29 cellular contexts compared by ENCODE assay signal in genomic region chr13:33662392-33662791, GRCh38.
"Had no signal": no experiment of that assay in that cellular context is flagged by ENCODE, and none has a peak within 500 bp of the region (broad histone marks: within the 10 kb centered on the region; RNA-seq: fewer than 3 reads in every experiment).

No MANE protein-coding gene starts in this region.

- FAIRE-seq: colon, endometrium, endothelial cell of umbilical vein, frontal cortex had no signal

- H3K27ac ChIP-seq: colonic mucosa, coronary artery, dorsolateral prefrontal cortex, epithelial cell of prostate, esophagus muscularis mucosa, esophagus squamous epithelium, foreskin keratinocyte, gastrocnemius medialis, gastroesophageal sphincter, heart left ventricle, heart right ventricle had no signal

- H3K4me3 Mint-ChIP-seq: dendritic cell treated with granulocyte-macrophage colony-stimulating factor and Interleukin-4, amounts not matched to agents 40 ng/mL and 50 ng/mL, for 4 days; effector memory CD8-positive, alpha-beta T cell; endodermal cell had no signal

- H3K27me3 ChIP-seq: colonic mucosa, dorsolateral prefrontal cortex, esophagus muscularis mucosa, esophagus squamous epithelium, foreskin keratinocyte, gastrocnemius medialis, gastroesophageal sphincter, heart left ventricle, heart right ventricle had no signal

- H3K9me3 ChIP-seq: colonic mucosa, esophagus muscularis mucosa, esophagus squamous epithelium, gastrocnemius medialis, gastroesophageal sphincter, heart left ventricle, heart right ventricle had no signal

- ATAC-seq: effector memory CD8-positive, alpha-beta T cell; esophagus mucosa; foreskin keratinocyte; gastrocnemius medialis; gastroesophageal sphincter; heart left ventricle; heart right ventricle had no signal

- H3K27ac Mint-ChIP-seq: dendritic cell treated with granulocyte-macrophage colony-stimulating factor and Interleukin-4, amounts not matched to agents 40 ng/mL and 50 ng/mL, for 4 days; effector memory CD8-positive, alpha-beta T cell; endodermal cell had no signal

- H3K4me1 ChIP-seq: colonic mucosa, esophagus muscularis mucosa, esophagus squamous epithelium, foreskin keratinocyte, gastrocnemius medialis, gastroesophageal sphincter, heart left ventricle, heart right ventricle had no signal

- DNase-seq: colonic mucosa; cortex of kidney; dermis blood vessel endothelial cell; dorsolateral prefrontal cortex; effector CD4-positive, alpha-beta T cell; effector CD8-positive, alpha-beta T cell; effector memory CD4-positive, alpha-beta T cell; effector memory CD8-positive, alpha-beta T cell; endodermal cell; erythroblast; esophagus squamous epithelium; foreskin fibroblast; foreskin keratinocyte; foreskin melanocyte; gastrocnemius medialis; glutamatergic neuron; head of caudate nucleus; heart left ventricle; heart right ventricle had no signal

- H3K27me3 Mint-ChIP-seq: dendritic cell treated with granulocyte-macrophage colony-stimulating factor and Interleukin-4, amounts not matched to agents 40 ng/mL and 50 ng/mL, for 4 days had no signal

- H3K4me1 Mint-ChIP-seq: endodermal cell had no signal

- H3K4me3 ChIP-seq: colonic mucosa, coronary artery, dorsolateral prefrontal cortex, esophagus muscularis mucosa, esophagus squamous epithelium, gastrocnemius medialis, gastroesophageal sphincter, heart left ventricle, heart right ventricle had no signal

- H3K9me3 Mint-ChIP-seq: dendritic cell treated with granulocyte-macrophage colony-stimulating factor and Interleukin-4, amounts not matched to agents 40 ng/mL and 50 ng/mL, for 4 days; effector memory CD8-positive, alpha-beta T cell had no signal

- H3K36me3 ChIP-seq: colonic mucosa, esophagus muscularis mucosa, esophagus squamous epithelium, gastrocnemius medialis had no signal
